11 cellular contexts compared by ENCODE assay signal in genomic region chr3:51710631-51711351, GRCh38.
DNase-seq lines count a peak whose midpoint lies in the region; TF ChIP-seq lines count a peak whose summit lies in the region.
"Had no signal": no experiment of that assay in that cellular context is flagged by ENCODE, and none has a peak within 500 bp of the region (broad histone marks: within the 10 kb centered on the region; RNA-seq: fewer than 3 reads in every experiment).

No MANE protein-coding gene starts in this region.

- H3K4me3 ChIP-seq in retinal pigment epithelial cell (ENCODE audit: low read length), result no peak overlapping the region
- H3K4me3 ChIP-seq: ascending aorta; BLaER1 treated with 17β-estradiol and CSF1 and Interleukin-3, amounts not matched to agents 10 nM and 100 nM had no signal

- peak; percentile 13 for DNase-seq in activated T-cell treated with anti-CD3 and anti-CD28 coated beads, Interleukin-2, amount 50 U/mL, for 1 hour
- DNase-seq in activated T-cell treated with anti-CD3 and anti-CD28 coated beads for 4 hours (no peak), NCI-H69 (lab: John Stamatoyannopoulos, UW) (peak; percentile 6), cerebellar cortex (ENCODE audit: low spot score) (peak; percentile 16), retinal pigment epithelial cell (ENCODE audit: low read depth) (no peak), HPDE6-E6E7 (ENCODE audit: extremely low spot score) (no peak), GDM1 (lab: John Stamatoyannopoulos, UW) (no peak), SW 1271 (lab: John Stamatoyannopoulos, UW) (no peak)
- DNase-seq: NCI-H1105 had no signal

- TF ChIP-seq CTCF in retinal pigment epithelial cell (conservative IDR thresholded peaks at IDR 0.05; ENCODE audit: low read depth, low read length), result peak; percentile 44

Comparison
In these comparisons a context has a peak if more than half of its experiments do, and no peak if none do; other contexts are left out.
1. DNase-seq: peak in activated T-cell treated with anti-CD3 and anti-CD28 coated beads, Interleukin-2, amount 50 U/mL, for 1 hour (single experiment), NCI-H69 (single experiment) and cerebellar cortex (single experiment); none in activated T-cell treated with anti-CD3 and anti-CD28 coated beads for 4 hours (single experiment), retinal pigment epithelial cell (single experiment), HPDE6-E6E7 (single experiment), GDM1 (single experiment) and SW 1271 (0 of 2).